ENCODE assay signal across 24 cellular contexts in the genomic region with DNA sequence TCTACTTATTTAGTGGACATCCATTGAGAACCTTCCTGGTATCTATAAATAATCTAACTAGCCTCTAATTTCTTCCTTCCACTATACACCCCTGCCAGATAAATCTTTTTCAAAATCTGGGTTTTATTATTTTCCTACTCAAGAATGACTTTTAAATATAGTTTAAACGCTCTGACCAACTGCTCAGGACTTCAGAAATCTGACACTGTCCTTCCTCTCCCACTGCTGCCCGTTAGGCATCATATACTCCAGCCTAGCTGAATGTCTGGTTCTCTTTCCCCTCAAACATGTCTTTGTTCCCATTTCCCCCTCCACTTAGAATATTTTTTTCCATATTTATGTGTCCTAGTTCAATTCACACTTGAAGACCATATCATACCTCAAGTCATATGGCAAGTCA. TPM values are rescaled to one million over a fixed set of nuclear protein-coding genes. Genes with fewer than 3 reads are reported as not detected.
DNase-seq lines count a peak whose midpoint lies in the region; ATAC-seq, FAIRE-seq and TF ChIP-seq lines count a peak whose summit lies in the region.
"Had no signal": no experiment of that assay in that cellular context is flagged by ENCODE, and none has a peak within 500 bp of the region (broad histone marks: within the 10 kb centered on the region; RNA-seq: fewer than 3 reads in every experiment).

No MANE protein-coding gene starts in this region.

- FAIRE-seq in endothelial cell of umbilical vein (lab: Jason Lieb, UNC), result peak; percentile 8

- H4K91ac ChIP-seq in IMR-90 (ENCODE audit: insufficient read depth, low read depth, low read length), result no peak overlapping the region

- no peaks in the 10 kb centered on the region for H3K79me2 ChIP-seq in endothelial cell of umbilical vein (ENCODE audit: control insufficient read depth, insufficient read depth, low read length)

- no peak overlapping the region for H2AK5ac ChIP-seq in IMR-90 (ENCODE audit: low read depth, low read length)

- no peaks in the 10 kb centered on the region for H3K9me1 ChIP-seq in IMR-90 (ENCODE audit: insufficient read depth, low read length)
- no peaks in the 10 kb centered on the region for H3K9me1 ChIP-seq in endothelial cell of umbilical vein (replicated peaks; ENCODE audit: control insufficient read depth, extremely low read depth, insufficient read depth, low read length)

- no peak overlapping the region for H2BK5ac ChIP-seq in IMR-90 (ENCODE audit: low read depth, low read length, poor library complexity, severe bottlenecking)

- H3K56ac ChIP-seq in IMR-90 (ENCODE audit: extremely low read depth, insufficient read depth, low read length), result no peak overlapping the region

- H3K36me3 ChIP-seq in IMR-90 (ENCODE audit: control insufficient read depth, insufficient read depth, low read length) (no peaks in the 10 kb centered on the region), endothelial cell of umbilical vein (ENCODE audit: control insufficient read depth in 2 of 2, extremely low read depth in 1 of 2, insufficient read depth in 2 of 2, low read length in 2 of 2) (no peaks in the 10 kb centered on the region)

- no peaks in the 10 kb centered on the region for H3K4me1 ChIP-seq in IMR-90 (ENCODE audit: control insufficient read depth, insufficient read depth, low read length)
- no peaks in the 10 kb centered on the region for H3K4me1 ChIP-seq in endothelial cell of umbilical vein (ENCODE audit: control insufficient read depth, extremely low read depth, insufficient read depth, low read length)
- H3K4me1 ChIP-seq: BLaER1 had no signal

- dilution Hi-C loops in IMR-90 (cut with HindIII; ENCODE audit: low sequenced_read_pairs, unreplicated experiment), result no loop called here
- dilution Hi-C loops in endothelial cell of umbilical vein (cut with MboI; ENCODE audit: extremely low pct_ligation_motif_present, low sequenced_read_pairs), result no loop called here

- TF ChIP-seq POLR2A in IMR-90 (IDR thresholded peaks at IDR 0.05; ENCODE audit: low read depth, low read length) (no peak), endothelial cell of umbilical vein (IDR thresholded peaks at IDR 0.05; ENCODE audit: low read depth, low read length) (no peak)

- H3K4me3 ChIP-seq in IMR-90 (ENCODE audit: insufficient read depth, low read depth, low read length) (no peak overlapping the region), endothelial cell of umbilical vein (replicated peaks in 1 of 3; ENCODE audit: insufficient read depth in 1 of 3, low read depth in 1 of 3, low read length in 3 of 3) (no peak overlapping the region)
- H3K4me3 ChIP-seq: BLaER1, GM23338 had no signal

- H2AFZ ChIP-seq in IMR-90 (replicated peaks; ENCODE audit: low read length, poor library complexity) (no peak overlapping the region), endothelial cell of umbilical vein (ENCODE audit: low read depth, low read length) (no peak overlapping the region)
- H2AFZ ChIP-seq: GM23338 had no signal

- CTCF ChIA-PET in IMR-90 (lab: Yijun Ruan, JAX) (no interaction called here), endothelial cell of umbilical vein (lab: Charles Lee) (no interaction called here)

- H4K20me1 ChIP-seq in IMR-90 (ENCODE audit: insufficient read depth, low read length) (no peaks in the 10 kb centered on the region), endothelial cell of umbilical vein (replicated peaks; ENCODE audit: control insufficient read depth, extremely low read depth, insufficient read depth, low read length) (no peaks in the 10 kb centered on the region)
- H4K20me1 ChIP-seq: BLaER1 had no signal

- H2AK9ac ChIP-seq in IMR-90 (replicated peaks; ENCODE audit: low read depth, low read length, poor library complexity), result no peak overlapping the region

- H3K9me3 ChIP-seq in IMR-90 (ENCODE audit: control insufficient read depth, insufficient read depth, low read length) (no peaks in the 10 kb centered on the region), endothelial cell of umbilical vein (replicated peaks; ENCODE audit: control insufficient read depth, insufficient read depth, low read length) (no peaks in the 10 kb centered on the region)

- H3K4me3 Mint-ChIP-seq in nephron, result no peak overlapping the region
- H3K4me3 Mint-ChIP-seq: CD4-positive, CD25-positive, alpha-beta regulatory T cell; GM23338; H9 had no signal

- H3K9me3 Mint-ChIP-seq in nephron, result peaks cover 36% of the 10 kb centered on the region

- no peak overlapping the region for H3K14ac ChIP-seq in IMR-90 (replicated peaks; ENCODE audit: low read depth, low read length)

- TF ChIP-seq CTCF in IMR-90 (conservative IDR thresholded peaks at IDR 0.05; ENCODE audit: low read depth, low read length), result no peak
- no peak for TF ChIP-seq CTCF in endothelial cell of umbilical vein (IDR thresholded peaks at IDR 0.05; ENCODE audit: extremely low read depth in 1 of 2, insufficient read depth in 1 of 2, low read depth in 1 of 2, low read length in 2 of 2)
- TF ChIP-seq CTCF in nephron (IDR thresholded peaks at IDR 0.05; ENCODE audit: unreplicated experiment in 3 of 3), result no peak

- no peak for ATAC-seq in IMR-90 (ENCODE audit: low read depth)
- ATAC-seq in HG03025 (IDR thresholded peaks at IDR 0.05; ENCODE audit: low FRiP score, unreplicated experiment), result no peak
- ATAC-seq in HG02981 (IDR thresholded peaks at IDR 0.05; ENCODE audit: unreplicated experiment), result no peak
- ATAC-seq: GM23338, PC-3 had no signal

- in situ Hi-C loops in IMR-90 (cut with MboI; ENCODE audit: low sequenced_read_pairs), result no loop called here

- intact Hi-C loops in IMR-90 (cut with micrococcal nuclease) (no loop called here), endothelial cell of umbilical vein (cut with micrococcal nuclease) (no loop called here)

- peaks cover 5% of the 10 kb centered on the region for H3K36me3 Mint-ChIP-seq in nephron (ENCODE audit: low read depth)
- H3K36me3 Mint-ChIP-seq: CD4-positive, CD25-positive, alpha-beta regulatory T cell had no signal

- no peak overlapping the region for H2BK20ac ChIP-seq in IMR-90 (ENCODE audit: low read depth, low read length)

- H3K27me3 Mint-ChIP-seq in nephron (ENCODE audit: low read depth), result no peaks in the 10 kb centered on the region

- TF ChIP-seq RAD21 in IMR-90 (IDR thresholded peaks at IDR 0.05; ENCODE audit: low read length), result no peak

- BruUV-seq in IMR-90 (replicated peaks; lab: Mats Ljungman, UMichigan), result no TSS peak
- BruUV-seq in endothelial cell of umbilical vein (replicated peaks; lab: Mats Ljungman, UMichigan), result no TSS peak

- H3K23ac ChIP-seq in IMR-90 (ENCODE audit: low read depth, low read length), result no peak overlapping the region

- H3K27me3 ChIP-seq in IMR-90 (ENCODE audit: control insufficient read depth, insufficient read depth, low read length) (no peaks in the 10 kb centered on the region), endothelial cell of umbilical vein (ENCODE audit: control insufficient read depth in 2 of 2, insufficient read depth in 2 of 2, low read length in 2 of 2) (no peaks in the 10 kb centered on the region)
- H3K27me3 ChIP-seq: BLaER1 had no signal

- H3K27ac ChIP-seq in IMR-90 (ENCODE audit: insufficient read depth, low read length), result no peak overlapping the region
- no peak overlapping the region for H3K27ac ChIP-seq in endothelial cell of umbilical vein (ENCODE audit: insufficient read depth, low read depth, low read length)
- H3K27ac ChIP-seq: 22Rv1, BLaER1 had no signal

- peaks cover 16% of the 10 kb centered on the region for H3K4me1 Mint-ChIP-seq in nephron
- H3K4me1 Mint-ChIP-seq: CD4-positive, CD25-positive, alpha-beta regulatory T cell; GM23338; H9 had no signal

- peak overlapping the region in 2 of 3 experiments; percentile 1 to 51 for H3K27ac Mint-ChIP-seq in nephron
- H3K27ac Mint-ChIP-seq: CD4-positive, CD25-positive, alpha-beta regulatory T cell; GM23338; H9 had no signal

- H3K9ac ChIP-seq in IMR-90 (ENCODE audit: low read depth, low read length) (no peak overlapping the region), endothelial cell of umbilical vein (replicated peaks; ENCODE audit: extremely low read depth, insufficient read depth, low read length) (no peak overlapping the region)
- H3K9ac ChIP-seq: BLaER1 had no signal

- H4K8ac ChIP-seq in IMR-90 (ENCODE audit: low read depth in 2 of 2, low read length in 2 of 2), result no peak overlapping the region

- H3K4me2 ChIP-seq in IMR-90 (ENCODE audit: low read depth, low read length) (no peak overlapping the region), endothelial cell of umbilical vein (ENCODE audit: insufficient read depth, low read length) (no peak overlapping the region)
- H3K4me2 ChIP-seq: BLaER1, GM23338 had no signal

- no CpG with 5 or more reads among the region's 2 CpGs for WGBS in IMR-90 (ENCODE audit: extremely low coverage in 2 of 2, insufficient read length in 1 of 2), 2 experiments

- no peak overlapping the region for H3K18ac ChIP-seq in IMR-90 (ENCODE audit: low read depth, low read length)

- DNase-seq in AG08395 (ENCODE audit: low spot score) (peak; percentile 2), IMR-90 (peak; percentile 20), endothelial cell of umbilical vein (ENCODE audit: low read depth, low spot score) (no peak), Ammon's horn (ENCODE audit: low spot score) (no peak), DMS53 treated with DMSO at 0.1 percent for 48 hours (lab: John Stamatoyannopoulos, UW; ENCODE audit: unreplicated experiment) (no peak)
- DNase-seq: CD4-positive, CD25-positive, alpha-beta regulatory T cell; DMS153; H9; Karpas-422; NCI-H1105; NCI-H1436 treated with DMSO at 0.1 percent for 48 hours; NCI-H187 treated with DMSO at 0.1 percent for 48 hours; NCI-H524 treated with DMSO at 0.1 percent for 48 hours; NCI-H774; PC-3 had no signal

- no peaks in the 10 kb centered on the region for H3K79me1 ChIP-seq in IMR-90 (ENCODE audit: low read depth in 1 of 2, low read length in 2 of 2)

- H4K5ac ChIP-seq in IMR-90 (ENCODE audit: low read depth, low read length), result no peak overlapping the region

- H2BK15ac ChIP-seq in IMR-90 (ENCODE audit: low read depth, low read length), result no peak overlapping the region

- H2BK120ac ChIP-seq in IMR-90 (ENCODE audit: low read depth, low read length), result no peak overlapping the region

- POLR2A ChIA-PET in IMR-90 (lab: Charles Lee; ENCODE audit: unreplicated experiment) (no interaction called here), endothelial cell of umbilical vein (lab: Charles Lee) (no interaction called here)

- H3K4ac ChIP-seq in IMR-90 (ENCODE audit: low read depth, low read length), result no peak overlapping the region

RNA-seq across cellular contexts. Expression of gene CBLL2, which starts 35.2 kb away (rescaled TPM):
- total RNA-seq in IMR-90 (2012; rRNA removed) (not detected in 2 replicates), endothelial cell of umbilical vein (not detected in 2 replicates)
- polyA plus RNA-seq in IMR-90 (2012; rRNA removed) (not detected in 2 replicates), endothelial cell of umbilical vein (not detected in 2 replicates)
- polyA plus RNA-seq in IMR-90 (2012; cell fraction: cytosol; rRNA removed), result not detected in 2 replicates
- polyA plus RNA-seq in IMR-90 (2012; cell fraction: nucleus; rRNA removed; ENCODE audit: low replicate concordance), result not detected in 2 replicates
- not detected in 2 replicates for polyA plus RNA-seq in endothelial cell of umbilical vein (2011; cell fraction: cytosol; rRNA removed)
- not detected in 2 replicates for polyA plus RNA-seq in endothelial cell of umbilical vein (2011; cell fraction: nucleus; rRNA removed)
- not detected in 2 replicates for polyA plus RNA-seq in endothelial cell of umbilical vein (2012)
- not detected in 2 replicates for polyA minus RNA-seq in endothelial cell of umbilical vein
- not detected for polyA minus RNA-seq in endothelial cell of umbilical vein (2011; cell fraction: cytosol; rRNA and poly(A)+ RNA removed)
- polyA minus RNA-seq in endothelial cell of umbilical vein (2011; cell fraction: nucleus; rRNA and poly(A)+ RNA removed), result not detected in 2 replicates
- total RNA-seq: CD4-positive, CD25-positive, alpha-beta regulatory T cell; G401; GM23338; H9; HT-29; M059J; PC-3 had no signal
- polyA plus RNA-seq: CD4-positive, CD25-positive, alpha-beta regulatory T cell; GM23338 had no signal

Comparison
In these comparisons a context has a peak if more than half of its experiments do, and no peak if none do; other contexts are left out.
1. DNase-seq: peak in AG08395 (single experiment) and IMR-90 (single experiment); none in endothelial cell of umbilical vein (single experiment), Ammon's horn (single experiment) and DMS53 treated with DMSO at 0.1 percent for 48 hours (single experiment).